Comparison of ENCODE assay signal across 21 cellular contexts in the genomic region with DNA sequence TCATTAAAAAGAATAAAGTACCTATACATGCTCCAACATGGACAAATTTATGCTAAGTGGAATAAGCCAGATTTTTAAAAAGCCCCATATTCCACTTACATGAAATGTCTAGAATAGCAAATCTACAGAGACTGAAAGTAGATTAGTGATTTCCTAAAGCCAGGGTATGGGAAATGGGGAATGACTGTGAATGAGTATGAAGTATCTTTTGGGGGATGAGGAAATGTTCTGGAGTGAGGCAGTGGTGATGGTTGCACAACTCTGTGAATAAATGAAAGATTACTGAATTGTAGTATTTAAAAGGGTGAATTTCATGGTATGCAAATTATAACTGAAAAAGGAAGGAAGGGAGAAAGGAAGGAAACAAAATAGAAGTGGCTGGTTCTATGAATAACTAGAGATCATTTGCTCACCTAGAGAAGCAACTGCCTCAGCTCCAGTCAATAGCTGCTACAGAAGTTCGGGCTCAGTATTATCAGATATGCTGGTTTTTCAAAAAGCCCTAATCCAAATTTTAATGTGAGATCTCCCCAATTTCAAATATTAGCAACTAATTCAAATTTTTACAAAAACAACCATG. TPM values are rescaled to one million over a fixed set of nuclear protein-coding genes. Genes with fewer than 3 reads are reported as not detected.
DNase-seq lines count a peak whose midpoint lies in the region; ATAC-seq and TF ChIP-seq lines count a peak whose summit lies in the region.
"Had no signal": no experiment of that assay in that cellular context is flagged by ENCODE, and none has a peak within 500 bp of the region (broad histone marks: within the 10 kb centered on the region; RNA-seq: fewer than 3 reads in every experiment).

No MANE protein-coding gene starts in this region.

- POLR2A ChIA-PET in naive thymus-derived CD8-positive, alpha-beta T cell (lab: Charles Lee): no interaction called here

- TF ChIP-seq CTCF in cardiac fibroblast (IDR thresholded peaks at IDR 0.05; ENCODE audit: low read depth, low read length) (no peak), GM13976 (IDR thresholded peaks at IDR 0.05; ENCODE audit: borderline replicate concordance, control extremely low read depth, extremely low read depth, insufficient read depth, missing control alignments) (no peak)

- H3K36me3 Mint-ChIP-seq in naive thymus-derived CD8-positive, alpha-beta T cell: peaks cover 0 to 9% (median 3%) of the 10 kb centered on the region in 3 donors
- no peaks in the 10 kb centered on the region for H3K36me3 Mint-ChIP-seq in stimulated activated effector memory CD8-positive, alpha-beta T cell treated with anti-CD3 and anti-CD28 coated beads, Interleukin-12 subunit alpha, Interleukin-12 subunit beta, amount 100 ng/mL, for 72 hours

- no peaks in the 10 kb centered on the region for H3K36me3 ChIP-seq in Karpas-422 (ENCODE audit: insufficient read depth, low read length)

- in situ Hi-C loops in GM13976 (cut with MboI; ENCODE audit: low sequenced_read_pairs, unreplicated experiment): no loop called here

- H3K4me3 Mint-ChIP-seq in naive thymus-derived CD8-positive, alpha-beta T cell: peak overlapping the region in 6 of 10 donors; percentile 0 to 48 (median 3)
- H3K4me3 Mint-ChIP-seq in stimulated activated effector memory CD8-positive, alpha-beta T cell treated with anti-CD3 and anti-CD28 coated beads, Interleukin-12 subunit alpha, Interleukin-12 subunit beta, amount 100 ng/mL, for 72 hours: no peak overlapping the region
- H3K4me3 Mint-ChIP-seq: activated T-cell treated with anti-CD3 and anti-CD28 coated beads, Interleukin-2, amount 50 U/mL, for 4 hours; CD4-positive, alpha-beta T cell; effector memory CD8-positive, alpha-beta T cell; HFFc6 had no signal

- peaks cover 28 to 77% (median 72%) of the 10 kb centered on the region in 4 donors for H3K4me1 Mint-ChIP-seq in naive thymus-derived CD8-positive, alpha-beta T cell
- peaks cover 57% of the 10 kb centered on the region for H3K4me1 Mint-ChIP-seq in stimulated activated effector memory CD8-positive, alpha-beta T cell treated with anti-CD3 and anti-CD28 coated beads, Interleukin-12 subunit alpha, Interleukin-12 subunit beta, amount 100 ng/mL, for 72 hours

- H3K4me3 ChIP-seq in Karpas-422 (ENCODE audit: low read length) (no peak overlapping the region), cardiac fibroblast (replicated peaks in 1 of 2; ENCODE audit: low read depth in 2 of 2, low read length in 2 of 2) (no peak overlapping the region)

- ATAC-seq in naive thymus-derived CD8-positive, alpha-beta T cell: no peak
- ATAC-seq in stimulated activated effector memory CD8-positive, alpha-beta T cell treated with anti-CD3 and anti-CD28 coated beads, Interleukin-12 subunit alpha, Interleukin-12 subunit beta, amount 100 ng/mL, for 72 hours: no peak
- no peak for ATAC-seq in GM21360 (IDR thresholded peaks at IDR 0.05; ENCODE audit: unreplicated experiment)

- peak overlapping the region in 4 of 10 donors; percentile 3 to 28 (median 14) for H3K27ac Mint-ChIP-seq in naive thymus-derived CD8-positive, alpha-beta T cell
- H3K27ac Mint-ChIP-seq in stimulated activated effector memory CD8-positive, alpha-beta T cell treated with anti-CD3 and anti-CD28 coated beads, Interleukin-12 subunit alpha, Interleukin-12 subunit beta, amount 100 ng/mL, for 72 hours: no peak overlapping the region
- H3K27ac Mint-ChIP-seq: CD4-positive, alpha-beta T cell; HFFc6 had no signal

- H3K27me3 Mint-ChIP-seq in naive thymus-derived CD8-positive, alpha-beta T cell: no peaks in the 10 kb centered on the region
- H3K27me3 Mint-ChIP-seq: CD4-positive, alpha-beta T cell; effector memory CD8-positive, alpha-beta T cell; stimulated activated naive CD8-positive, alpha-beta T cell treated with anti-CD3 and anti-CD28 coated beads, Interleukin-15, amount 100 ng/mL, for 72 hours had no signal

- H2AFZ ChIP-seq in Karpas-422 (ENCODE audit: low read length): no peak overlapping the region

- H3K9ac ChIP-seq in Karpas-422 (ENCODE audit: low read length): no peak overlapping the region

- no peaks in the 10 kb centered on the region for H3K9me3 ChIP-seq in Karpas-422 (ENCODE audit: low read length)

- peak overlapping the region; percentile 55 for H3K27ac ChIP-seq in Karpas-422 (ENCODE audit: low read length)

- no peaks in the 10 kb centered on the region for H3K9me2 ChIP-seq in Karpas-422 (replicated peaks; ENCODE audit: insufficient read depth, low read length)

- H3K79me2 ChIP-seq in Karpas-422 (ENCODE audit: low read length): peaks cover 91% of the 10 kb centered on the region

- H4K20me1 ChIP-seq in Karpas-422 (ENCODE audit: insufficient read depth, low read depth, low read length): no peaks in the 10 kb centered on the region

- DNase-seq in CD1c-positive myeloid dendritic cell (ENCODE audit: extremely low spot score): peak; percentile 20
- DNase-seq in Karpas-422: no peak
- peak; percentile 51 to 62 for DNase-seq in cardiac fibroblast (ENCODE audit: low read depth in 2 of 2)
- no peak for DNase-seq in naive thymus-derived CD8-positive, alpha-beta T cell
- no peak for DNase-seq in NCI-H510A treated with DMSO at 0.1 percent for 48 hours (lab: John Stamatoyannopoulos, UW)
- DNase-seq in stimulated activated effector memory CD8-positive, alpha-beta T cell treated with anti-CD3 and anti-CD28 coated beads, Interleukin-12 subunit alpha, Interleukin-12 subunit beta, amount 100 ng/mL, for 72 hours (ENCODE audit: low spot score in 2 of 2): no peak
- no peak for DNase-seq in GM13976 (ENCODE audit: low spot score)
- DNase-seq: activated CD4-positive, alpha-beta T cell treated with anti-CD3 and anti-CD28 coated beads, Interleukin-2, amount 50 U/mL, for 1 hour; activated T-cell treated with anti-CD3 and anti-CD28 coated beads, Interleukin-2, amount 50 U/mL, for 4 hours; CD4-positive, alpha-beta T cell; central memory CD4-positive, alpha-beta T cell; effector memory CD8-positive, alpha-beta T cell; glutamatergic neuron; HFFc6; islet precursor cell; KG1; midbrain; NCI-H187; small intestine; stimulated activated naive CD8-positive, alpha-beta T cell treated with anti-CD3 and anti-CD28 coated beads, Interleukin-15, amount 100 ng/mL, for 72 hours had no signal

- H3K27me3 ChIP-seq in Karpas-422 (ENCODE audit: low read length): no peaks in the 10 kb centered on the region

- H3K4me1 ChIP-seq in Karpas-422 (ENCODE audit: low read length): peaks cover 61% of the 10 kb centered on the region

- H3K9me3 Mint-ChIP-seq in naive thymus-derived CD8-positive, alpha-beta T cell: peaks cover 0 to 3% (median 0%) of the 10 kb centered on the region in 9 donors
- H3K9me3 Mint-ChIP-seq in stimulated activated effector memory CD8-positive, alpha-beta T cell treated with anti-CD3 and anti-CD28 coated beads, Interleukin-12 subunit alpha, Interleukin-12 subunit beta, amount 100 ng/mL, for 72 hours: no peaks in the 10 kb centered on the region
- H3K9me3 Mint-ChIP-seq: CD4-positive, alpha-beta T cell; effector memory CD8-positive, alpha-beta T cell; HFFc6; stimulated activated naive CD8-positive, alpha-beta T cell treated with anti-CD3 and anti-CD28 coated beads, Interleukin-15, amount 100 ng/mL, for 72 hours had no signal

- H3K4me2 ChIP-seq in Karpas-422 (ENCODE audit: low read depth, low read length, poor library complexity, severe bottlenecking): peak overlapping the region; percentile 54

RNA-seq across cellular contexts. Expression of a gene that starts 39.3 kb away (rescaled TPM):
- 36.0 and 40.7 TPM in 2 replicates for total RNA-seq in Karpas-422 (2014; rRNA removed; shearing (Covaris generic); ENCODE audit: low replicate concordance)
- total RNA-seq in naive thymus-derived CD8-positive, alpha-beta T cell: 10 to 100 TPM; 75.0 to 80.6 TPM
- 10 to 100 TPM; 36.0 to 51.9 (median 40.8) TPM for polyA plus RNA-seq in naive thymus-derived CD8-positive, alpha-beta T cell

RNA-seq across cellular contexts. Expression of a gene that starts 54.6 kb away (rescaled TPM):
- total RNA-seq in Karpas-422 (2014; rRNA removed; shearing (Covaris generic); ENCODE audit: low replicate concordance): 41.4 and 42.5 TPM in 2 replicates
- 10 to 100 TPM; 63.0 to 65.8 TPM for total RNA-seq in naive thymus-derived CD8-positive, alpha-beta T cell
- polyA plus RNA-seq in naive thymus-derived CD8-positive, alpha-beta T cell: 10 to 100 TPM; 17.0 to 27.2 (median 20.3) TPM

Comparison
In these comparisons a context has a peak if more than half of its experiments do, and no peak if none do; other contexts are left out.
1. DNase-seq: peak in CD1c-positive myeloid dendritic cell (single experiment) and cardiac fibroblast (2 of 2); none in Karpas-422 (single experiment), naive thymus-derived CD8-positive, alpha-beta T cell (0 of 10), NCI-H510A treated with DMSO at 0.1 percent for 48 hours (single experiment), stimulated activated effector memory CD8-positive, alpha-beta T cell treated with anti-CD3 and anti-CD28 coated beads, Interleukin-12 subunit alpha, Interleukin-12 subunit beta, amount 100 ng/mL, for 72 hours (0 of 2) and GM13976 (single experiment).